23 cellular contexts compared by ENCODE assay signal in the genomic region with DNA sequence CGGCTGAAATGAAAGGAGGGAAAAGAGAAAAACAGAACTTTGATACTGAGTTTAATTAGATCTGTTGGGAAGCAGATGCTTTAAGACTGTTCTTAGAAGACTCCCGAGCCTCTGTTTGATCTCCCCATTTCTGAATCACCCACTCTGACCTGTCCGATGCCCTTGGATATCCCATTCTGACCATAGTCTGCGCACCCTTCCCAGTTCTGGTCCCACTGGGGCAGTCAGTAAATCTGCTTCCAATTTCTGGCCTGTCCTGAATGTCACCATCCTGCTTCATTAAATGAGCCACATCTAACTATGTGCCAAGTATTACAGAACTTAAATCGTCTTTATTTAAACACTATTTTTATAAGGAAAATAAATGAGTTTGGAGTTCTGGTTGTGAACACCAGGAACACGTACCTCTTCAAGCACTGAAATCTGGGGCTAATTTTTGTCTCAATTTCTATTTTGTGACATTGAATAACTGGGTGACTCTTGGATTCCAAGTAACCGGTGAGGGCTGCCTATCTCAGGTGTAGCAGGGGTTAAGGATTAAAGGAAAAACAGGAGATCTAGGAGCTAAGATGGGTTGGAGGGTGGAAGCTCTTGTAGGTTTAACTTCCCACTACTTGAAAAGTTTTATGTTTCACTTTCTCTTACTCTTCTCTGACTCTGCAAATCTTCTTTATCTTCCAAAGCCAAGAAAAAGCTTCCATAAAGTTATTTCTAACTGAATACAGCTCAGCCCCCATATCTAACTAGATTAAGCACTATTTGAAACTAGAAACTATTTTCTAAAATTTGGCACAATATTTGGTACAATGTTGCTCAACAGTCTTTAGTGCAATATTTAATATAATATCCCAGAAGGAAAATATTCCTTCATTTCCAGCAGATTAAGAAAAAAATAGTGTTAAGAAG. TPM values are rescaled to one million over a fixed set of nuclear protein-coding genes. Genes with fewer than 3 reads are reported as not detected.
DNase-seq lines count a peak whose midpoint lies in the region; ATAC-seq and TF ChIP-seq lines count a peak whose summit lies in the region.
"Had no signal": no experiment of that assay in that cellular context is flagged by ENCODE, and none has a peak within 500 bp of the region (broad histone marks: within the 10 kb centered on the region; RNA-seq: fewer than 3 reads in every experiment).

No MANE protein-coding gene starts in this region.

- TF ChIP-seq CTCF in esophagus muscularis mucosa (IDR thresholded peaks at IDR 0.05) = no peak

- H3K9me3 ChIP-seq in esophagus muscularis mucosa (no peaks in the 10 kb centered on the region), aorta (ENCODE audit: control insufficient read depth, low read length) (no peaks in the 10 kb centered on the region)
- H3K9me3 ChIP-seq: prostate gland had no signal

- 78% methylated on average over 7 of the region's 7 CpGs for WGBS in esophagus muscularis mucosa
- 54 to 59% methylated on average over 7 of the region's 7 CpGs for whole genome bisulfite sequencing in aorta, 2 donors

- no peak for TF ChIP-seq POLR2A in esophagus muscularis mucosa (IDR thresholded peaks at IDR 0.05; ENCODE audit: low read depth)

- no peaks in the 10 kb centered on the region for H3K27me3 ChIP-seq in esophagus muscularis mucosa
- H3K27me3 ChIP-seq in aorta (ENCODE audit: control insufficient read depth in 1 of 2, insufficient read depth in 2 of 2, low read length in 1 of 2) = no peaks in the 10 kb centered on the region

- H3K4me3 ChIP-seq in esophagus muscularis mucosa (no peak overlapping the region), aorta (ENCODE audit: low read length in 2 of 2) (no peak overlapping the region)
- H3K4me3 ChIP-seq: GM23338, prostate gland had no signal

- intact Hi-C loops in esophagus muscularis mucosa (cut with DNase I) = no loop called here
- intact Hi-C loops in sciatic nerve (cut with DNase I) = no loop called here
- intact Hi-C loops in aorta (cut with DNase I) = no loop called here

- H3K4me1 ChIP-seq in esophagus muscularis mucosa (peaks cover 0 to 8% (median 0%) of the 10 kb centered on the region in 4 donors), aorta (ENCODE audit: control insufficient read depth in 1 of 2, insufficient read depth in 2 of 2, low read length in 2 of 2) (peaks cover 0 to 2% of the 10 kb centered on the region in 2 donors)
- H3K4me1 ChIP-seq: prostate gland had no signal

- ATAC-seq in left lobe of liver (peak; percentile 11), sciatic nerve (peak; percentile 87), aorta (ENCODE audit: low FRiP score) (peak; percentile 72)
- ATAC-seq: CD8-positive, alpha-beta T cell; GM23338; natural killer cell treated with Interleukin-12 subunit alpha and Interleukin-12 subunit beta and Interleukin-15 and Interleukin-18, amount 100 ng/mL, for 72 hours had no signal

- DNase-seq in esophagus muscularis mucosa (ENCODE audit: extremely low spot score) (no peak), left lobe of liver (ENCODE audit: low spot score) (no peak), sciatic nerve (ENCODE audit: low spot score) (no peak), aorta (no peak), DMS79 treated with DMSO at 0.1 percent for 48 hours (lab: John Stamatoyannopoulos, UW) (no peak)
- DNase-seq in activated CD4-positive, alpha-beta T cell treated with anti-CD3 and anti-CD28 coated beads for 48 hours = no peak
- no peak for DNase-seq in activated effector memory CD4-positive, alpha-beta T cell treated with Interleukin-2 at 50 U/mL for 16 hours
- DNase-seq: activated CD4-positive, alpha-beta T cell treated with anti-CD3 and anti-CD28 coated beads, Interleukin-2, amount 10 ng/mL, durations not matched to agents 24 days and 14 days; activated CD8-positive, alpha-beta memory T cell treated with anti-CD3 and anti-CD28 coated beads, Interleukin-2, amount 50 U/mL, for 48 hours; activated gamma-delta T cell treated with Interleukin-2 at 50 U/mL for 16 hours; CD8-positive, alpha-beta T cell; DMS153; GF-D8; kidney; NCI-H69; SIG-M5; stimulated activated CD4-positive, alpha-beta T cell treated with anti-CD3 and anti-CD28 coated beads, Interleukin-15, amount 100 ng/mL, for 24 hours had no signal

- H3K27ac ChIP-seq in esophagus muscularis mucosa (replicated peaks in 1 of 4) = peak overlapping the region; percentile 5 to 53 (median 20)
- no peak overlapping the region for H3K27ac ChIP-seq in aorta (ENCODE audit: low read depth in 1 of 2, low read length in 2 of 2)
- H3K27ac ChIP-seq: epithelial cell of prostate had no signal

- no peak for TF ChIP-seq EP300 in esophagus muscularis mucosa (IDR thresholded peaks at IDR 0.05)

- H3K36me3 ChIP-seq in esophagus muscularis mucosa = peaks cover 0 to 18% (median 0%) of the 10 kb centered on the region in 4 donors
- H3K36me3 ChIP-seq in aorta (ENCODE audit: control insufficient read depth in 1 of 2, insufficient read depth in 2 of 2, low read length in 1 of 2) = peaks cover 1 to 3% of the 10 kb centered on the region in 2 donors
- H3K36me3 ChIP-seq: prostate gland had no signal

RNA-seq across cellular contexts. Expression of a gene that starts 40.1 kb away (rescaled TPM):
- total RNA-seq in esophagus muscularis mucosa (10 to 100 TPM; 66.4 to 97.5 (median 82.3) TPM), left lobe of liver (527 TPM), sciatic nerve (277 TPM), aorta (100 to 1,000 TPM; 107 to 118 TPM)
- 100 to 1,000 TPM; 236 to 243 TPM for polyA plus RNA-seq in aorta
- total RNA-seq: activated CD4-positive, alpha-beta T cell treated with anti-CD3 and anti-CD28 coated beads, Interleukin-2, amount 10 ng/mL, durations not matched to agents 24 days and 14 days; CD8-positive, alpha-beta T cell; natural killer cell treated with Interleukin-12 subunit alpha and Interleukin-12 subunit beta and Interleukin-15 and Interleukin-18, amount 100 ng/mL, for 72 hours; OCI-LY7; T-helper 1 cell treated with Interleukin-12 subunit alpha and Interleukin-12 subunit beta and Interleukin-4 antibody, amounts not matched to agents 30 ng/mL and 1 ng/mL, for 36 hours had no signal

Comparison
In these comparisons a context has a peak if more than half of its experiments do, and no peak if none do; other contexts are left out.
1. H3K27ac ChIP-seq: peak in esophagus muscularis mucosa (4 of 4); none in aorta (0 of 2).
2. ATAC-seq: peak in every context shown above with its lines; median percentile 87 in sciatic nerve; 72 in aorta; 11 in left lobe of liver.